8 cellular contexts compared by ENCODE assay signal in the genomic region with DNA sequence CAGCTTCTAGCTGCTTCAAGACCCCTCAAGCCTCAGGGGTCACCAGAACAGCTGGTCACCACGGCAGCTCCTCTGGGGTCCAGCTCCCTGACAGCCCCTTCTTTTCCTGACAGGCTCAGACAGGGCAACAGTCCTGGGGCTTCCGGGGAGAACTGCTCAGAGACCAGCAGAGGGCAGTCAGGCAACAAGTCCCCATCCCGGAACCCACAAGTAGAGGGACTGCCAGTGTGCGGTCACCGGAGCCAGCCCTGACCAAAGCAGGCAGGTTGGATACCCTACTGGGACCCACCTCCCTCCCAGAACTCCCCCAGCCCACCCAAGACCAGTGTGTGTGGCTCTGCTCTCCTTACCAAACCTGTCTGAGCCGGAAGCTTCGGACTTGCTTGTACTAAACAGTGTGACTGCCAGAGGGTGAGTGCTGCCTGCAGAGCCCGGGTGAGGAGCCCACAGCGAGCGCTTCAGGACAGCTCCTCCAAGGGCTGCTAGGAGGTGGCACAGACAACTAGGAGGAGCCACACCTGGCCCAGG. TPM values are rescaled to one million over a fixed set of nuclear protein-coding genes. Genes with fewer than 3 reads are reported as not detected.
DNase-seq lines count a peak whose midpoint lies in the region; ATAC-seq and TF ChIP-seq lines count a peak whose summit lies in the region.

No MANE protein-coding gene starts in this region.

- H3K36me3 ChIP-seq in HAP-1 (replicated peaks) (no peaks in the 10 kb centered on the region), ascending aorta (no peaks in the 10 kb centered on the region)

- peak overlapping the region; percentile 35 for H3K27ac Mint-ChIP-seq in T-helper 2 cell treated with Interferon-gamma antibody and Interleukin-4, amounts not matched to agents 5 μg/mL and 100 μg/mL, for 36 hours

- H3K4me1 ChIP-seq in HAP-1 (no peaks in the 10 kb centered on the region), ascending aorta (no peaks in the 10 kb centered on the region), right cardiac atrium (ENCODE audit: control insufficient read depth, insufficient read depth, low read length) (no peaks in the 10 kb centered on the region)

- no peaks in the 10 kb centered on the region for H3K36me3 Mint-ChIP-seq in T-helper 2 cell treated with Interferon-gamma antibody and Interleukin-4, amounts not matched to agents 5 μg/mL and 100 μg/mL, for 36 hours (ENCODE audit: low read depth)

- H3K9me3 ChIP-seq in HAP-1, result no peaks in the 10 kb centered on the region
- H3K9me3 ChIP-seq in ascending aorta, result no peaks in the 10 kb centered on the region
- H3K9me3 ChIP-seq in right cardiac atrium (ENCODE audit: control insufficient read depth, low read length), result no peaks in the 10 kb centered on the region

- H3K4me3 ChIP-seq in HAP-1 (no peak overlapping the region), ascending aorta (peak overlapping the region; percentile 11 to 38), right cardiac atrium (ENCODE audit: low read length) (no peak overlapping the region)

- H3K27ac ChIP-seq in ascending aorta, result no peak overlapping the region
- no peak overlapping the region for H3K27ac ChIP-seq in right cardiac atrium (ENCODE audit: low read length)

- ATAC-seq in right cardiac atrium (peak; percentile 80 to 86), sciatic nerve (peak; percentile 86), HG02642 (IDR thresholded peaks at IDR 0.05; ENCODE audit: poor library complexity, unreplicated experiment) (no peak)

- 26% methylated on average over 10 of the region's 10 CpGs for WGBS in right cardiac atrium

- TF ChIP-seq CTCF in ascending aorta (IDR thresholded peaks at IDR 0.05), result peak; percentile 71 to 83 (median 80)

- peak overlapping the region; percentile 61 for H3K4me3 Mint-ChIP-seq in T-helper 2 cell treated with Interferon-gamma antibody and Interleukin-4, amounts not matched to agents 5 μg/mL and 100 μg/mL, for 36 hours

- DNase-seq in Daoy (ENCODE audit: low read depth) (peak; percentile 92), HAP-1 (ENCODE audit: low spot score in 2 of 2) (peak; percentile 64 to 83), NCI-H1694 treated with DMSO at 0.1 percent for 48 hours (lab: John Stamatoyannopoulos, UW) (peak; percentile 79), ascending aorta (ENCODE audit: low spot score in 2 of 2) (peak; percentile 35 to 87), right cardiac atrium (peak; percentile 78 to 88 (median 87)), sciatic nerve (ENCODE audit: low spot score) (peak; percentile 82)
- DNase-seq in T-helper 2 cell treated with Interferon-gamma antibody and Interleukin-4, amounts not matched to agents 5 μg/mL and 100 μg/mL, for 36 hours (ENCODE audit: low spot score), result peak; percentile 60

- intact Hi-C loops in ascending aorta (cut with DNase I) (loop anchor here (1.0 to 5.0 kb wide), 5 partner anchors 16 to 324 kb away; partner anchors contain the start of gene NUDCD3), right cardiac atrium (cut with DNase I) (loop anchor here in 3 of 4 donors (2.0 to 10.0 kb wide), 6 partner anchors 66 to 324 kb away; no protein-coding TSS in a partner anchor), sciatic nerve (cut with DNase I) (loop anchor here (10.0 kb wide), 2 partner anchors 64 to 234 kb away; no protein-coding TSS in a partner anchor)

- H3K4me1 Mint-ChIP-seq in T-helper 2 cell treated with Interferon-gamma antibody and Interleukin-4, amounts not matched to agents 5 μg/mL and 100 μg/mL, for 36 hours (ENCODE audit: low read depth), result no peaks in the 10 kb centered on the region

- H3K27me3 Mint-ChIP-seq in T-helper 2 cell treated with Interferon-gamma antibody and Interleukin-4, amounts not matched to agents 5 μg/mL and 100 μg/mL, for 36 hours (ENCODE audit: low read depth), result no peaks in the 10 kb centered on the region

- H3K9me3 Mint-ChIP-seq in T-helper 2 cell treated with Interferon-gamma antibody and Interleukin-4, amounts not matched to agents 5 μg/mL and 100 μg/mL, for 36 hours, result no peaks in the 10 kb centered on the region

- in situ Hi-C loops in HAP-1 (cut with MboI; ENCODE audit: low sequenced_read_pairs), result loop anchor here (10.0 kb wide), 1 partner anchor 244 kb away; no protein-coding TSS in a partner anchor

- H3K27me3 ChIP-seq in HAP-1 (ENCODE audit: low read depth), result no peaks in the 10 kb centered on the region; the same call in 1 of the 2 replicates
- H3K27me3 ChIP-seq in ascending aorta, result no peaks in the 10 kb centered on the region
- no peaks in the 10 kb centered on the region for H3K27me3 ChIP-seq in right cardiac atrium (ENCODE audit: control insufficient read depth, insufficient read depth)

RNA-seq across cellular contexts. Expression of gene YKT6, which starts 40.3 kb away (rescaled TPM):
- total RNA-seq in Daoy (2014; rRNA removed; shearing (Covaris generic)), result 224 and 232 TPM in 2 replicates
- total RNA-seq in ascending aorta, result 40.1 TPM
- 10 to 100 TPM; 48.1 to 63.4 (median 52.2) TPM for total RNA-seq in right cardiac atrium
- 38.8 TPM for polyA plus RNA-seq in right cardiac atrium
- total RNA-seq in sciatic nerve, result 51.2 TPM

RNA-seq across cellular contexts. Expression of gene GCK, which starts 51.8 kb away (rescaled TPM):
- total RNA-seq in Daoy (2014; rRNA removed; shearing (Covaris generic)), result 0.46 TPM in 1 of 2 replicates, not detected in the other
- total RNA-seq in ascending aorta (2.7 TPM), right cardiac atrium (10 to 100 TPM in 3 of 4 donors, 1 to 10 TPM in 1; 7.4 to 12.9 (median 11.6) TPM), sciatic nerve (1.9 TPM)
- 17.4 TPM for polyA plus RNA-seq in right cardiac atrium

Comparison
In these comparisons a context has a peak if more than half of its experiments do, and no peak if none do; other contexts are left out.
1. H3K4me3 ChIP-seq: peak in ascending aorta (2 of 2); none in HAP-1 (single experiment) and right cardiac atrium (single experiment).
2. Peak in every context shown above with its lines, with median percentiles within 50 percentile points of each other: DNase-seq.